ENCODE assay signal across 6 cellular contexts in genomic region chr15:89208256-89208655, GRCh38. TPM values are rescaled to one million over a fixed set of nuclear protein-coding genes. Genes with fewer than 3 reads are reported as not detected.
"Had no signal": no experiment of that assay in that cellular context is flagged by ENCODE, and none has a peak within 500 bp of the region (broad histone marks: within the 10 kb centered on the region; RNA-seq: fewer than 3 reads in every experiment).

No MANE protein-coding gene starts in this region.

- DNase-seq: H9, HCEC 1CT, IMR-90 had no signal

- ATAC-seq: GM23338 had no signal

- H3K4me3 Mint-ChIP-seq: GM23338, H9 had no signal

- H3K27ac Mint-ChIP-seq: GM23338, H9 had no signal

- H3K4me3 ChIP-seq: GM23338 had no signal

RNA-seq across cellular contexts. Expression of gene RLBP1, which starts 13.1 kb away (rescaled TPM):
- total RNA-seq: GM23338, H1, H9, HT-29, IMR-90 had no signal
